Comparison of ENCODE assay signal across 8 cellular contexts in the genomic region with DNA sequence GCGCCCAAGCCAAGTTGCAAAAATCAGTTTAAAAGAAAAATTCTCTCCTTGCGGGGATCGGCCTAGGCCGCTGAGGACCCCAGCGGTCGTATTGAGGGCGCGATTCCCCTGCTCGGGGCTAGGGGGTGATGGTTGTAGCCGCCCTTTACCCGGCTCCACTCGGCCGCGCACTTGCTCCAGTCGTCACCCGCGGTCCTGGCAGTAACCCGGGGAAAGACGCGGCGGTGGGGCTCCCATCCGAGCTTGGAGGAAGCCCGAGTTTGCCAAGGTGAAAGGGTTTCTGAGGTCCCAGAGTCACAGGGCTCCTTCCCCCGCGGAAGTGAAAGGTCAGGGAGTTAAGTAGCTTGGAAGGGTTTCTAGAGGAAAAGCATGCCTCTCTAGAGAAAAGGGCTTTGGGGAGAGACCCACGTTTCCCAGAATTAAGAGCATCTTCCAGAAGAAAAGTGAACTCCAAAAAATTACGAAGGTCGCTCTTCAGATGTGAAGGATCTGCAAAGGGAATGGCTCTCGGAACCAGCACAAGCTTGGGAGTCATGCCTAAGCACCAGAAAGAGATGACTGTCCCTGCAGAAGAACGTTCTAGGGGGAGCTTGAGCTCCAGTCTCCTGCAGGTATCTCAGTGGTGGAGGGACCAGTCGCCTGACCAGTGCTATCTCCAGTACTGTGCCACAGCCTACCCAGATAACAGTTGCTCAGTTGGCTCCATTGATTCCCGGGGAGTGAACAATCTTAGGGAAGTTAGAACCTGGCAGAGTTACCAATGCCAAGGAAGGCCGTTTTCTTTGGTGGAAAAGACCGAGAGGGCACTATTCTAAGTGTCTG. TPM values are rescaled to one million over a fixed set of nuclear protein-coding genes. Genes with fewer than 3 reads are reported as not detected.
DNase-seq lines count a peak whose midpoint lies in the region; ATAC-seq and TF ChIP-seq lines count a peak whose summit lies in the region.

No MANE protein-coding gene starts in this region.

- H3K36me3 ChIP-seq in mucosa of stomach (ENCODE audit: control insufficient read depth, insufficient read depth, low read length) = peaks cover 11% of the 10 kb centered on the region

- H3K9me3 ChIP-seq in mucosa of stomach (ENCODE audit: control insufficient read depth, low read length) = no peaks in the 10 kb centered on the region

- H3K4me3 Mint-ChIP-seq in activated CD4-positive, alpha-beta memory T cell treated with anti-CD3 and anti-CD28 coated beads, Interleukin-2, amount 10 ng/mL, durations not matched to agents 7 days and 5 days = peak overlapping the region; percentile 97

- H3K4me3 ChIP-seq in epithelial cell of proximal tubule (ENCODE audit: low read depth, low read length) = peak overlapping the region; percentile 94
- H3K4me3 ChIP-seq in mucosa of stomach (ENCODE audit: low read length) = peak overlapping the region; percentile 56

- CTCF ChIA-PET in activated CD4-positive, alpha-beta memory T cell treated with anti-CD3 and anti-CD28 coated beads, Interleukin-2, amount 10 ng/mL, durations not matched to agents 7 days and 5 days (lab: Charles Lee) = interaction anchor here (0.7 to 4.7 kb wide), 8 partner anchors 15 to 232 kb away, joined by 3 to 37 read pairs (median 4); a partner anchor contains a TSS

- peak overlapping the region; percentile 99 for H3K27ac Mint-ChIP-seq in activated CD4-positive, alpha-beta memory T cell treated with anti-CD3 and anti-CD28 coated beads, Interleukin-2, amount 10 ng/mL, durations not matched to agents 7 days and 5 days

- ATAC-seq in GM21717 (IDR thresholded peaks at IDR 0.05; ENCODE audit: unreplicated experiment) (peak; percentile 6), HG03097 (IDR thresholded peaks at IDR 0.05; ENCODE audit: low FRiP score, unreplicated experiment) (no peak)

- peak overlapping the region; percentile 86 for H3K9ac ChIP-seq in mucosa of stomach (ENCODE audit: low read length)

- no peaks in the 10 kb centered on the region for H3K27me3 Mint-ChIP-seq in activated CD4-positive, alpha-beta memory T cell treated with anti-CD3 and anti-CD28 coated beads, Interleukin-2, amount 10 ng/mL, durations not matched to agents 7 days and 5 days

- H3K27me3 ChIP-seq in mucosa of stomach (ENCODE audit: control insufficient read depth, insufficient read depth, low read length) = no peaks in the 10 kb centered on the region

- peaks cover 13% of the 10 kb centered on the region for H3K4me1 ChIP-seq in mucosa of stomach (ENCODE audit: control insufficient read depth, insufficient read depth, low read length)

- H3K4me1 Mint-ChIP-seq in activated CD4-positive, alpha-beta memory T cell treated with anti-CD3 and anti-CD28 coated beads, Interleukin-2, amount 10 ng/mL, durations not matched to agents 7 days and 5 days = peaks cover 46% of the 10 kb centered on the region

- POLR2A ChIA-PET in activated CD4-positive, alpha-beta memory T cell treated with anti-CD3 and anti-CD28 coated beads, Interleukin-2, amount 10 ng/mL, durations not matched to agents 7 days and 5 days (lab: Charles Lee) = interaction anchor here (0.9 to 4.6 kb wide), 19 partner anchors 9 to 444 kb away, joined by 3 to 146 read pairs (median 6); a partner anchor contains a TSS

- DNase-seq in ELR (ENCODE audit: low read depth) (peak; percentile 46), LHCN-M2 (ENCODE audit: low read depth) (peak; percentile 19), epithelial cell of proximal tubule (ENCODE audit: low read depth) (no peak), superior temporal gyrus (ENCODE audit: extremely low spot score) (peak; percentile 39)
- DNase-seq in activated CD4-positive, alpha-beta memory T cell treated with anti-CD3 and anti-CD28 coated beads, Interleukin-2, amount 10 ng/mL, durations not matched to agents 7 days and 5 days = peak; percentile 27

- H3K9me3 Mint-ChIP-seq in activated CD4-positive, alpha-beta memory T cell treated with anti-CD3 and anti-CD28 coated beads, Interleukin-2, amount 10 ng/mL, durations not matched to agents 7 days and 5 days = no peaks in the 10 kb centered on the region

- no peak for TF ChIP-seq CTCF in epithelial cell of proximal tubule (conservative IDR thresholded peaks at IDR 0.05; ENCODE audit: low read depth, low read length)

- peaks cover 50% of the 10 kb centered on the region for H3K36me3 Mint-ChIP-seq in activated CD4-positive, alpha-beta memory T cell treated with anti-CD3 and anti-CD28 coated beads, Interleukin-2, amount 10 ng/mL, durations not matched to agents 7 days and 5 days (ENCODE audit: low read depth)

RNA-seq across cellular contexts. Expression of a gene that starts 0.9 kb away (rescaled TPM):
- total RNA-seq in LHCN-M2 (2014; rRNA removed) (78.1 and 90.6 TPM in 2 replicates), epithelial cell of proximal tubule (75.8 and 88.1 TPM in 2 replicates)
- 38.1 TPM for polyA plus RNA-seq in LHCN-M2 (2012)
- 100 to 1,000 TPM; 180 to 182 TPM for total RNA-seq in activated CD4-positive, alpha-beta memory T cell treated with anti-CD3 and anti-CD28 coated beads, Interleukin-2, amount 10 ng/mL, durations not matched to agents 7 days and 5 days

RNA-seq across cellular contexts. Expression of a gene that starts 36.6 kb away (rescaled TPM):
- 6.3 and 9.2 TPM in 2 replicates for total RNA-seq in LHCN-M2 (2014; rRNA removed)
- polyA plus RNA-seq in LHCN-M2 (2012) = 46.4 TPM
- 10 to 100 TPM; 48.6 to 49.9 TPM for total RNA-seq in activated CD4-positive, alpha-beta memory T cell treated with anti-CD3 and anti-CD28 coated beads, Interleukin-2, amount 10 ng/mL, durations not matched to agents 7 days and 5 days
- total RNA-seq in epithelial cell of proximal tubule = 6.9 and 8.9 TPM in 2 replicates
